Comparison of ENCODE assay signal across 1 cellular context in the genomic region with DNA sequence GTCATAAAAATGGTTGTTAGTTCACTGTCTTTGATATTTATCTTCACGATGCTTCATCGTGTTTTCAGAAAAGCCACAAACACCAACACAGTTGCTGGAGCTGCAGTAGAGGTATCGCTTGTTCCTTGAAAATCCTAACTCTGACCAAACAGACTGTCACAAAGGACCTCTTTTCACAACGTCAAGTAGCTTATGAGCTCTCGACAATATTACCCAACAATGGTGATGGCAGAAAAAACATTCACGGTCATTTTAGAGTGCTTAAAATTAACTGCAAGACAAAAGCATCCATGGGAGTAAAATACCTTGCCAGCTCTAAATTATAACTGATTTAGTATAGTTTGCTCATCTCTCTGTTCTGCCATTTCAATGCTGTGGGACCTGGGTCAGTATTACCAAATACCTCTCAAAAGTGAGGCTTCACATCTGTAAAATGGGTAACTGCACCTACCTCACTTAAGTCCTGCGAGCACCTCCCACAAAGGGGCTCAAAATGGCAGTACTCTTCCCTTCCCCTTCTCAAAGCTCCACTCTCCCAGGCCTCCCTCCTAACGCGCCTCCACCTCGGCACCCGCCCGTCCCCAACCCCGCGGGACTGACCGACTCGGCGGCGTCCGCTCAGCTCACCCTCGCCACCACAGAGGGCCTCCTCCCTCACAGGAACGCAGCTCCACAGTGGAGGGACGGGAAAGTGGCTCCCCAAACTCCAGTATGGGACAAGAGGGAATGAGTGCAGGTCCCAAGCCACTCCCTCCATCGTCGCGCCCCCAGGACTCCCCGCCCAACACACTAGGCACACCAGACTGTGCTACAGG.
A peak's percentile ranks its signal among the peaks of the same experiment; 100 is the strongest.
TF ChIP-seq lines count a peak whose summit lies in the region.

No MANE protein-coding gene starts in this region.

TF ChIP-seq in HepG2, 621 proteins besides CTCF, POLR2A, EP300 and RAD21 (continued from another document and continues in another):
- no peak for TF ChIP-seq MED1 (CRISPR knock-in tag; IDR thresholded peaks at IDR 0.05)
- no peak for TF ChIP-seq PCBP2 (optimal IDR thresholded peaks at IDR 0.05; ENCODE audit: low read depth, low read length, poor library complexity, severe bottlenecking)
- TF ChIP-seq SMAD3 (CRISPR knock-in tag; IDR thresholded peaks at IDR 0.05) = no peak
- no peak for TF ChIP-seq NFE2L2 (IDR thresholded peaks at IDR 0.05; ENCODE audit: low read length)
- no peak for TF ChIP-seq RELA (CRISPR knock-in tag; IDR thresholded peaks at IDR 0.05)
- no peak for TF ChIP-seq HMGA1 (CRISPR knock-in tag; conservative IDR thresholded peaks at IDR 0.05)
- no peak for TF ChIP-seq ZNF30 (CRISPR knock-in tag; IDR thresholded peaks at IDR 0.05)
- 0 out of 2 replicates have a peak, but pooled peaks have one; percentile 28 for TF ChIP-seq TARDBP (CRISPR knock-in tag; IDR thresholded peaks at IDR 0.05)
- TF ChIP-seq ZNF512B (CRISPR knock-in tag; IDR thresholded peaks at IDR 0.05; ENCODE audit: borderline replicate concordance) = no peak
- TF ChIP-seq, protein P1, sequence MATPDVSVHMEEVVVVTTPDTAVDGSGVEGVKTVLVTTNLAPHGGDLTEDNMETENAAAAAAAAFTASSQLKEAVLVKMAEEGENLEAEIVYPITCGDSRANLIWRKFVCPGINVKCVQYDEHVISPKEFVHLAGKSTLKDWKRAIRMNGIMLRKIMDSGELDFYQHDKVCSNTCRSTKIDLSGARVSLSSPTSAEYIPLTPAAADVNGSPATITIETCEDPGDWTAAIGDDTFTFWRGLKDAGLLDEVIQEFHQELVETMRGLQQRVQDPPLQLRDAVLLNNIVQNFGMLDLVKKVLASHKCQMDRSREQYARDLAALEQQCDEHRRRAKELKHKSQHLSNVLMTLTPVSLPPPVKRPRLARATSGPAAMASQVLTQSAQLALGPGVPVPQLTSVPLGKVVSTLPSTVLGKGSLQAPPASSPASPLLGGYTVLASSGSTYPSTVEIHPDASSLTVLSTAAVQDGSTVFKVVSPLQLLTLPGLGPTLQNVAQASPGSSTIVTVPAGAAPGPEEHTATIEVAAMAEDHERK (CRISPR knock-in tag; IDR thresholded peaks at IDR 0.05; ENCODE audit: low read depth) = no peak
- TF ChIP-seq ARID4A (CRISPR knock-in tag; IDR thresholded peaks at IDR 0.05; ENCODE audit: borderline replicate concordance) = peak; percentile 72; the same call in 1 of the 2 replicates
- no peak for TF ChIP-seq NCOA5 (CRISPR knock-in tag; IDR thresholded peaks at IDR 0.05)
- TF ChIP-seq ATF5 (CRISPR knock-in tag; IDR thresholded peaks at IDR 0.05; ENCODE audit: low read depth) = no peak
- no peak for TF ChIP-seq ZMYM2 (CRISPR knock-in tag; IDR thresholded peaks at IDR 0.05)
- TF ChIP-seq ARID2 (CRISPR knock-in tag; IDR thresholded peaks at IDR 0.05; ENCODE audit: borderline replicate concordance) = peak; percentile 63; the same call in 1 of the 2 replicates
- TF ChIP-seq ZNF430 (CRISPR knock-in tag; IDR thresholded peaks at IDR 0.05) = no peak
- no peak for TF ChIP-seq EZH2 (conservative IDR thresholded peaks at IDR 0.05; ENCODE audit: low read depth, low read length)
- TF ChIP-seq ZNF724P (CRISPR knock-in tag; IDR thresholded peaks at IDR 0.05; ENCODE audit: borderline replicate concordance) = no peak
- TF ChIP-seq ZNF878 (CRISPR knock-in tag; IDR thresholded peaks at IDR 0.05) = no peak
- TF ChIP-seq GLI4 (CRISPR knock-in tag; IDR thresholded peaks at IDR 0.05; ENCODE audit: borderline replicate concordance) = no peak
- no peak for TF ChIP-seq PITX1 (CRISPR knock-in tag; IDR thresholded peaks at IDR 0.05)
- no peak for TF ChIP-seq PHB2 (IDR thresholded peaks at IDR 0.05; ENCODE audit: partially characterized antibody)
- TF ChIP-seq, protein P2, sequence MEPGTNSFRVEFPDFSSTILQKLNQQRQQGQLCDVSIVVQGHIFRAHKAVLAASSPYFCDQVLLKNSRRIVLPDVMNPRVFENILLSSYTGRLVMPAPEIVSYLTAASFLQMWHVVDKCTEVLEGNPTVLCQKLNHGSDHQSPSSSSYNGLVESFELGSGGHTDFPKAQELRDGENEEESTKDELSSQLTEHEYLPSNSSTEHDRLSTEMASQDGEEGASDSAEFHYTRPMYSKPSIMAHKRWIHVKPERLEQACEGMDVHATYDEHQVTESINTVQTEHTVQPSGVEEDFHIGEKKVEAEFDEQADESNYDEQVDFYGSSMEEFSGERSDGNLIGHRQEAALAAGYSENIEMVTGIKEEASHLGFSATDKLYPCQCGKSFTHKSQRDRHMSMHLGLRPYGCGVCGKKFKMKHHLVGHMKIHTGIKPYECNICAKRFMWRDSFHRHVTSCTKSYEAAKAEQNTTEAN (CRISPR knock-in tag; conservative IDR thresholded peaks at IDR 0.05) = no peak
- no peak for TF ChIP-seq ZNF337 (CRISPR knock-in tag; IDR thresholded peaks at IDR 0.05; ENCODE audit: borderline replicate concordance, low read depth)
- TF ChIP-seq GATA4 (IDR thresholded peaks at IDR 0.05; ENCODE audit: borderline replicate concordance, low read depth) = no peak
- TF ChIP-seq ZFP36L2 (CRISPR knock-in tag; IDR thresholded peaks at IDR 0.05) = no peak
- TF ChIP-seq CREB1 (IDR thresholded peaks at IDR 0.05) = no peak
- TF ChIP-seq CREB1 (CRISPR knock-in tag; IDR thresholded peaks at IDR 0.05) = no peak
- TF ChIP-seq SNAPC2 (CRISPR knock-in tag; IDR thresholded peaks at IDR 0.05) = 0 out of 2 replicates have a peak, but pooled peaks have one; percentile 44
- no peak for TF ChIP-seq BORCS8-MEF2B (CRISPR knock-in tag; IDR thresholded peaks at IDR 0.05)
- 0 out of 2 replicates have a peak, but pooled peaks have one; percentile 14 for TF ChIP-seq ZNF121 (CRISPR knock-in tag; IDR thresholded peaks at IDR 0.05)
- no peak for TF ChIP-seq MZF1 (CRISPR knock-in tag; IDR thresholded peaks at IDR 0.05; ENCODE audit: borderline replicate concordance)
- no peak for TF ChIP-seq MLX (CRISPR knock-in tag; IDR thresholded peaks at IDR 0.05)
- peak; percentile 96 for TF ChIP-seq ZNF629 (CRISPR knock-in tag; conservative IDR thresholded peaks at IDR 0.05)
- no peak for TF ChIP-seq ZNF263 (CRISPR knock-in tag; IDR thresholded peaks at IDR 0.05)
- TF ChIP-seq, protein P3, sequence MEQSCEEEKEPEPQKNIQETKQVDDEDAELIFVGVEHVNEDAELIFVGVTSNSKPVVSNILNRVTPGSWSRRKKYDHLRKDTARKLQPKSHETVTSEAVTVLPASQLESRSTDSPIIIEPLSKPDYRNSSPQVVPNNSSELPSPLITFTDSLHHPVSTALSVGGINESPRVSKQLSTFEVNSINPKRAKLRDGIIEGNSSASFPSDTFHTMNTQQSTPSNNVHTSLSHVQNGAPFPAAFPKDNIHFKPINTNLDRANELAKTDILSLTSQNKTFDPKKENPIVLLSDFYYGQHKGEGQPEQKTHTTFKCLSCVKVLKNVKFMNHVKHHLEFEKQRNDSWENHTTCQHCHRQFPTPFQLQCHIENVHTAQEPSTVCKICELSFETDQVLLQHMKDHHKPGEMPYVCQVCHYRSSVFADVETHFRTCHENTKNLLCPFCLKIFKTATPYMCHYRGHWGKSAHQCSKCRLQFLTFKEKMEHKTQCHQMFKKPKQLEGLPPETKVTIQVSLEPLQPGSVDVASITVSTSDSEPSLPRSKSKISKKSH (CRISPR knock-in tag; IDR thresholded peaks at IDR 0.05; ENCODE audit: borderline replicate concordance) = 0 out of 2 replicates have a peak, but pooled peaks have one; percentile 49
- TF ChIP-seq YY1 (IDR thresholded peaks at IDR 0.05; ENCODE audit: insufficient read depth, insufficient replicate concordance, low read depth, low read length) = no peak
- no peak for TF ChIP-seq HES4 (CRISPR knock-in tag; IDR thresholded peaks at IDR 0.05; ENCODE audit: borderline replicate concordance)
- 0 out of 4 replicates have a peak, but pooled peaks of 1 of the 2 experiments have one; percentile 31 for TF ChIP-seq HMGXB4 (CRISPR knock-in tag; IDR thresholded peaks at IDR 0.05; ENCODE audit: borderline replicate concordance in 1 of 2, low read depth in 1 of 2)
- TF ChIP-seq, protein P4, sequence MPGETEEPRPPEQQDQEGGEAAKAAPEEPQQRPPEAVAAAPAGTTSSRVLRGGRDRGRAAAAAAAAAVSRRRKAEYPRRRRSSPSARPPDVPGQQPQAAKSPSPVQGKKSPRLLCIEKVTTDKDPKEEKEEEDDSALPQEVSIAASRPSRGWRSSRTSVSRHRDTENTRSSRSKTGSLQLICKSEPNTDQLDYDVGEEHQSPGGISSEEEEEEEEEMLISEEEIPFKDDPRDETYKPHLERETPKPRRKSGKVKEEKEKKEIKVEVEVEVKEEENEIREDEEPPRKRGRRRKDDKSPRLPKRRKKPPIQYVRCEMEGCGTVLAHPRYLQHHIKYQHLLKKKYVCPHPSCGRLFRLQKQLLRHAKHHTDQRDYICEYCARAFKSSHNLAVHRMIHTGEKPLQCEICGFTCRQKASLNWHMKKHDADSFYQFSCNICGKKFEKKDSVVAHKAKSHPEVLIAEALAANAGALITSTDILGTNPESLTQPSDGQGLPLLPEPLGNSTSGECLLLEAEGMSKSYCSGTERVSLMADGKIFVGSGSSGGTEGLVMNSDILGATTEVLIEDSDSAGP (CRISPR knock-in tag; IDR thresholded peaks at IDR 0.05; ENCODE audit: borderline replicate concordance) = no peak
- TF ChIP-seq MED8 (CRISPR knock-in tag; IDR thresholded peaks at IDR 0.05; ENCODE audit: insufficient replicate concordance) = no peak
- no peak for TF ChIP-seq FOXP1 (IDR thresholded peaks at IDR 0.05)
- no peak for TF ChIP-seq FOXP1 (CRISPR knock-in tag; IDR thresholded peaks at IDR 0.05)
- TF ChIP-seq ZNF44 (CRISPR knock-in tag; IDR thresholded peaks at IDR 0.05) = no peak
